Comparison of ENCODE assay signal across 12 cellular contexts in the genomic region with DNA sequence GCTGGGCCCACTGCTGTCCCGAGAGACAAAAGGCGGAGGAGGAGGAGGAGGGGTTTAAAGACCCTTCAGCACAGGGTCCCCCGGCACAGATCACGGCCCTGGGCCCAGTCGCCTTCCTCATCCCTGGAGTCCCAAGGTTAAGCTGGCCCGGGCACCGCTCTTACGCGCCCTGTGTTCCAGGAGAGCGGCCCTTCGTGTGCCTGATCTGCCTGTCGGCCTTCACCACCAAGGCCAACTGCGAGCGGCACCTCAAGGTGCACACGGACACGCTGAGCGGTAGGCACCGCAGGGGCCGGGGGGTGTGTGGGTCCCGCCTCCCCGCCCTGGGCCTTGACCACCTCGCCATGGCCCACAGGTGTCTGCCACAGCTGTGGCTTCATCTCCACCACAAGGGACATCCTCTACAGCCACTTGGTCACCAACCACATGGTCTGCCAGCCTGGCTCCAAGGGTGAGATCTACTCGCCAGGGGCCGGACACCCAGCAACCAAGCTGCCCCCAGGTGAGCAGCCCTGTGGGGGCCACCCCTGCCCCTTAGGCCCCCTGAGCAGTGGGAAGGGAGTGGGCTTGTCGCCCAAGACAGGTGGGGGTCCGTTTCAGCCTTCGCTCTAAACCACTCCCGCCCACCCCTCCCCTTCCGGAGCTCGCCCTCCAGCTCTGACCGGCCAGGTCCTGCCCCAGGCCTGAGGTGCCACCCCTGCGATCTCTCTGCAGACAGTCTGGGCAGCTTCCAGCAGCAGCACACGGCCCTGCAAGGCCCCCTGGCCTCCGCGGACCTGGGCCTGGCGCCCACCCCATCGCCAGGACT. TPM values are rescaled to one million over a fixed set of nuclear protein-coding genes. Genes with fewer than 3 reads are reported as not detected.
DNase-seq lines count a peak whose midpoint lies in the region; ATAC-seq and TF ChIP-seq lines count a peak whose summit lies in the region.
"Had no signal": no experiment of that assay in that cellular context is flagged by ENCODE, and none has a peak within 500 bp of the region (broad histone marks: within the 10 kb centered on the region; RNA-seq: fewer than 3 reads in every experiment).

No MANE protein-coding gene starts in this region.

- no peaks in the 10 kb centered on the region for H4K20me1 ChIP-seq in GM23248 (ENCODE audit: insufficient read depth)

- peak overlapping the region; percentile 72 for H3K4me3 ChIP-seq in GM23248
- H3K4me3 ChIP-seq in breast epithelium = peak overlapping the region; percentile 43 to 99 (median 73)
- H3K4me3 ChIP-seq in gastrocnemius medialis = peak overlapping the region; percentile 47 to 63 (median 56)

- no peaks in the 10 kb centered on the region for H3K27me3 ChIP-seq in GM23248 (replicated peaks; ENCODE audit: insufficient read depth)
- H3K27me3 ChIP-seq in breast epithelium = no peaks in the 10 kb centered on the region
- no peaks in the 10 kb centered on the region for H3K27me3 ChIP-seq in gastrocnemius medialis
- H3K27me3 ChIP-seq: uterus had no signal

- H3K4me2 ChIP-seq in GM23248 (ENCODE audit: unreplicated experiment) = no peak overlapping the region

- 79 to 81% methylated on average over 30 to 37 of the region's 37 CpGs for WGBS in GM23248 (ENCODE audit: low coverage in 1 of 2, low lambda C conversion rate in 2 of 2, missing lambda C conversion rate in 2 of 2), 2 experiments

- peaks cover 5% of the 10 kb centered on the region for H3K4me1 ChIP-seq in GM23248 (ENCODE audit: insufficient read depth)
- peaks cover 7 to 8% of the 10 kb centered on the region in 2 donors for H3K4me1 ChIP-seq in breast epithelium
- peaks cover 7 to 25% of the 10 kb centered on the region in 2 donors for H3K4me1 ChIP-seq in gastrocnemius medialis

- 0 out of 2 replicates have a peak, but pooled peaks cover 6% of the 10 kb centered on the region for H3F3A ChIP-seq in GM23248 (ENCODE audit: insufficient read depth)

- peak overlapping the region; percentile 76 for H3K9ac ChIP-seq in GM23248

- TF ChIP-seq CTCF in breast epithelium (IDR thresholded peaks at IDR 0.05) (no peak), gastrocnemius medialis (IDR thresholded peaks at IDR 0.05 in 4 of 5, conservative IDR thresholded peaks at IDR 0.05 in 1 of 5) (no peak)

- H3K9me2 ChIP-seq in GM23248 (ENCODE audit: insufficient read depth) = no peaks in the 10 kb centered on the region

- ATAC-seq in gastrocnemius medialis = no peak
- no peak for ATAC-seq in GM21723 (IDR thresholded peaks at IDR 0.05; ENCODE audit: unreplicated experiment)

- 0 out of 2 replicates have a peak overlapping the region, but pooled peaks have one; percentile 65 for H2AFZ ChIP-seq in GM23248

- H3K36me3 ChIP-seq in GM23248 (ENCODE audit: low read depth) = no peaks in the 10 kb centered on the region
- H3K36me3 ChIP-seq in breast epithelium = no peaks in the 10 kb centered on the region
- H3K36me3 ChIP-seq in gastrocnemius medialis = no peaks in the 10 kb centered on the region
- H3K36me3 ChIP-seq: uterus had no signal

- in situ Hi-C loops in GM23248 (cut with MboI) (no loop called here), gastrocnemius medialis (cut with MboI; ENCODE audit: low sequenced_read_pairs in 4 of 4) (no loop called here)

- no peaks in the 10 kb centered on the region for H3K79me2 ChIP-seq in GM23248 (ENCODE audit: insufficient read depth)

- intact Hi-C loops in breast epithelium (cut with DNase I; ENCODE audit: low total_unique reads) (no loop called here), gastrocnemius medialis (cut with DNase I; ENCODE audit: low total_unique reads) (loop anchor here (5.0 kb wide), 1 partner anchor 140 kb away; no protein-coding TSS in a partner anchor), head of caudate nucleus (cut with DNase I) (loop anchor here (5.0 kb wide), 1 partner anchor 40 kb away; the partner anchor contains the start of gene ZC3H18)

- H3K27ac ChIP-seq in GM23248 (no peak overlapping the region), breast epithelium (peak overlapping the region in 1 of 2 donors; percentile 96), gastrocnemius medialis (no peak overlapping the region)
- H3K27ac ChIP-seq: HL-60 had no signal

- H3K9me3 ChIP-seq in GM23248 (ENCODE audit: low read depth) = no peaks in the 10 kb centered on the region
- no peaks in the 10 kb centered on the region for H3K9me3 ChIP-seq in breast epithelium
- H3K9me3 ChIP-seq in gastrocnemius medialis = no peaks in the 10 kb centered on the region
- H3K9me3 ChIP-seq: uterus had no signal

- TF ChIP-seq POLR2A in breast epithelium (IDR thresholded peaks at IDR 0.05) = no peak
- TF ChIP-seq POLR2A in gastrocnemius medialis (IDR thresholded peaks at IDR 0.05) = no peak

- DNase-seq in GM23248 = no peak
- no peak for DNase-seq in breast epithelium (ENCODE audit: low spot score in 2 of 2)
- DNase-seq in iPS-NIHi11 (ENCODE audit: low spot score) = peak; percentile 18
- DNase-seq in gastrocnemius medialis = no peak
- no peak for DNase-seq in NCI-H2081 treated with DMSO at 0.1 percent for 48 hours (lab: John Stamatoyannopoulos, UW)
- no peak for DNase-seq in head of caudate nucleus
- no peak for DNase-seq in activated CD4-positive, alpha-beta T cell treated with anti-CD3 and anti-CD28 coated beads, Interleukin-2, amount 50 U/mL, for 4 hours
- DNase-seq: activated T-cell treated with anti-CD3 and anti-CD28 coated beads for 4 hours, SHP77 treated with DMSO at 0.1 percent for 48 hours, uterus had no signal

RNA-seq across cellular contexts. Expression of gene ZC3H18, which starts 37.6 kb away (rescaled TPM):
- total RNA-seq in GM23248 (2014; rRNA removed; shearing (Covaris generic)) = 8.9 and 9.7 TPM in 2 replicates
- polyA plus RNA-seq in GM23248 (2016; fragmentation: Nextera tagmentation; extraction: Ambion mirVana) = 23.1 and 24.9 TPM in 2 replicates
- total RNA-seq in breast epithelium (10 to 100 TPM; 12.5 to 14.9 (median 13.3) TPM), gastrocnemius medialis (10 to 100 TPM; 10.9 to 20.5 (median 18.4) TPM)
